Comparison of ENCODE assay signal across 8 cellular contexts in genomic region chr20:56429496-56429895, GRCh38.
DNase-seq lines count a peak whose midpoint lies in the region; ATAC-seq and TF ChIP-seq lines count a peak whose summit lies in the region.

No MANE protein-coding gene starts in this region.

- DNase-seq in SIG-M5 treated with dmso at 0.1 percent for 504 hours (lab: John Stamatoyannopoulos, UW; ENCODE audit: unreplicated experiment), result peak; percentile 72
- DNase-seq in SIG-M5 (lab: John Stamatoyannopoulos, UW), result no peak
- peak; percentile 62 to 70 for DNase-seq in activated CD4-positive, alpha-beta T cell treated with anti-CD3 and anti-CD28 coated beads, Interleukin-2, amount 50 U/mL, for 4 hours
- peak; percentile 65 for DNase-seq in fibroblast of pulmonary artery (ENCODE audit: low read depth)
- no peak for DNase-seq in DMS114 treated with DMSO at 0.1 percent for 48 hours (lab: John Stamatoyannopoulos, UW; ENCODE audit: unreplicated experiment)
- DNase-seq in GM13976 (ENCODE audit: low spot score), result no peak

- in situ Hi-C loops in GM13976 (cut with MboI; ENCODE audit: low sequenced_read_pairs, unreplicated experiment), result no loop called here

- H3K36me3 Mint-ChIP-seq in stimulated activated memory B cell treated with anti-CD40 and anti-IgM and Interleukin-4, amounts not matched to agents 10 μg/mL and 1 μg/mL and 100 μg/mL, for 72 hours, result no peaks in the 10 kb centered on the region

- H3K9me3 Mint-ChIP-seq in stimulated activated memory B cell treated with anti-CD40 and anti-IgM and Interleukin-4, amounts not matched to agents 10 μg/mL and 1 μg/mL and 100 μg/mL, for 72 hours, result no peaks in the 10 kb centered on the region

- peak overlapping the region; percentile 60 for H3K27ac Mint-ChIP-seq in stimulated activated memory B cell treated with anti-CD40 and anti-IgM and Interleukin-4, amounts not matched to agents 10 μg/mL and 1 μg/mL and 100 μg/mL, for 72 hours

- TF ChIP-seq CTCF in fibroblast of pulmonary artery (IDR thresholded peaks at IDR 0.05; ENCODE audit: low read length, missing control alignments), result no peak
- TF ChIP-seq CTCF in GM13976 (IDR thresholded peaks at IDR 0.05; ENCODE audit: borderline replicate concordance, control extremely low read depth, extremely low read depth, insufficient read depth, missing control alignments), result no peak

- no peak for ATAC-seq in stimulated activated memory B cell treated with anti-CD40 and anti-IgM and Interleukin-4, amounts not matched to agents 10 μg/mL and 1 μg/mL and 100 μg/mL, for 72 hours
- ATAC-seq in GM18867 (IDR thresholded peaks at IDR 0.05; ENCODE audit: unreplicated experiment), result no peak

- peaks cover 31% of the 10 kb centered on the region for H3K4me1 Mint-ChIP-seq in stimulated activated memory B cell treated with anti-CD40 and anti-IgM and Interleukin-4, amounts not matched to agents 10 μg/mL and 1 μg/mL and 100 μg/mL, for 72 hours

- peaks cover 9% of the 10 kb centered on the region for H3K27me3 Mint-ChIP-seq in stimulated activated memory B cell treated with anti-CD40 and anti-IgM and Interleukin-4, amounts not matched to agents 10 μg/mL and 1 μg/mL and 100 μg/mL, for 72 hours

- no peak overlapping the region for H3K4me3 ChIP-seq in fibroblast of pulmonary artery (replicated peaks; ENCODE audit: low read depth, low read length)

- peak overlapping the region; percentile 50 for H3K4me3 Mint-ChIP-seq in stimulated activated memory B cell treated with anti-CD40 and anti-IgM and Interleukin-4, amounts not matched to agents 10 μg/mL and 1 μg/mL and 100 μg/mL, for 72 hours

Comparison
In these comparisons a context has a peak if more than half of its experiments do, and no peak if none do; other contexts are left out.
1. DNase-seq: peak in SIG-M5 treated with dmso at 0.1 percent for 504 hours (single experiment), activated CD4-positive, alpha-beta T cell treated with anti-CD3 and anti-CD28 coated beads, Interleukin-2, amount 50 U/mL, for 4 hours (2 of 2) and fibroblast of pulmonary artery (single experiment); none in SIG-M5 (single experiment), DMS114 treated with DMSO at 0.1 percent for 48 hours (single experiment) and GM13976 (single experiment).